Comparison of ENCODE assay signal across 1 cellular context in the genomic region with DNA sequence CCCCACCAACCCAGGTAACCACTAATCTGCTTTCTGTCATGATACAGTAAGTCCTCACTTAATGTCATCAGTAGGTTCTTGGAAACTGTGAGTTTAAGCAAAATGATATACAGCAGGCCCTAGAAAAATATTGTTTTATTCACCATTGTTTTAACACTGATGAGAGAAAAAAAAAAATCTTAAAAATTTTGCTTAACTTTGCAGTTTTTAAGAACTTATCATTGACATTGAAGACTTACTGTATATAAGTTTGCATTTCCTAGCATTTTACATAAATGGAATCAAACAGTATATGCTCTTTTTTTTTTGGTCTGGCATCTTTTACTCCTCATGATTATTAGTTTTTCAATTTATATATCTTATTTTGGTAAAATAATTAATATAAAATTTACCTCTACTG.
TF ChIP-seq lines count a peak whose summit lies in the region.

No MANE protein-coding gene starts in this region.

TF ChIP-seq in K562, 482 proteins besides CTCF, POLR2A, EP300 and RAD21:
- TF ChIP-seq NR2C1 (IDR thresholded peaks at IDR 0.05) (no peak), NR2C1 (tag; IDR thresholded peaks at IDR 0.05) (no peak), SIN3A (IDR thresholded peaks at IDR 0.05; ENCODE audit: borderline replicate concordance in 2 of 2, control insufficient read depth in 1 of 2, low read depth in 2 of 2, low read length in 2 of 2) (no peak), BCL6 (CRISPR knock-in tag; IDR thresholded peaks at IDR 0.05) (no peak), ZNF436 (CRISPR knock-in tag; IDR thresholded peaks at IDR 0.05) (no peak), U2AF1 (optimal IDR thresholded peaks at IDR 0.05; ENCODE audit: low read depth, low read length) (no peak), RBM34 (IDR thresholded peaks at IDR 0.05; ENCODE audit: borderline replicate concordance, insufficient read depth, low read length) (no peak), ZNF316 (IDR thresholded peaks at IDR 0.05) (peak; percentile 37; the same call in 1 of the 2 replicates)
